Comparison of ENCODE assay signal across 1 cellular context in genomic region chr17:82598256-82599011, GRCh38.
A peak's percentile ranks its signal among the peaks of the same experiment; 100 is the strongest.
TF ChIP-seq lines count a peak whose summit lies in the region.

No MANE protein-coding gene starts in this region.

TF ChIP-seq in HepG2, 621 proteins besides CTCF, POLR2A, EP300 and RAD21 (continued from another document):
- TF ChIP-seq ZNF18 (CRISPR knock-in tag; IDR thresholded peaks at IDR 0.05; ENCODE audit: insufficient replicate concordance) (no peak), TCF7L2 (IDR thresholded peaks at IDR 0.05; ENCODE audit: low read depth, low read length) (no peak), PRDM15 (CRISPR knock-in tag; IDR thresholded peaks at IDR 0.05) (no peak), ZNF121 (CRISPR knock-in tag; IDR thresholded peaks at IDR 0.05) (peak; percentile 90), RFX5 (IDR thresholded peaks at IDR 0.05; ENCODE audit: low read depth, low read length) (no peak), ZNF318 (CRISPR knock-in tag; IDR thresholded peaks at IDR 0.05) (no peak), THRA (CRISPR knock-in tag; IDR thresholded peaks at IDR 0.05; ENCODE audit: borderline replicate concordance) (no peak), ZNF546 (CRISPR knock-in tag; conservative IDR thresholded peaks at IDR 0.05) (no peak), AGO2 (optimal IDR thresholded peaks at IDR 0.05; ENCODE audit: low read depth, low read length) (peak; percentile 75), NFE2L1 (CRISPR knock-in tag; IDR thresholded peaks at IDR 0.05; ENCODE audit: borderline replicate concordance) (no peak), CENPBD1 (CRISPR knock-in tag; IDR thresholded peaks at IDR 0.05; ENCODE audit: borderline replicate concordance, low read depth) (no peak), RBM22 (optimal IDR thresholded peaks at IDR 0.05; ENCODE audit: low read length) (peak; percentile 79)
